1 cellular context compared by ENCODE assay signal in the genomic region with DNA sequence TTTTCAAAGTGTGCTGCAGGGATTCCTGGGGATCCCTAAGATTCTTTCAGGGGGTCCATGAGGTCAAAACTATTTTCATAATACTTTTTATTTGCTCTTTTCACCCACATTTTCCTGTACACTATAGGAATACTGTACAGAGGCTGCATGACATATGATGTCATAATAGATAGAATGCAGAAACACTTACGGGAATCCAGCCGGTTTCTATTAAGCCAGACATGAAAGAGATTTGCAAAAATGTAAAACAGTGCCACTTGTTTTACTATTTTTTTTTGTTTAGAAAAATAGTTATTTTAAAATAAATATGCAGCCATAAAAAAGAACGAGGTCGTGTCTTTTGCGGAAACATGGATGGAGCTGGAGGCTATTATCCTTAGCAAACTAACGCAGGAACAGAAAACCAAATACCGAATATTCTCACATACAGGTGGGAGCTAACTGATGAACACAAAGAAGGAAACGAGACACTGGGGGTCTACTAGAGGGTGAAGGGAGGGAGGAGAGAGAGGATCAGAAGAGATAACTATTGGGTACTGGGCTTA.
TF ChIP-seq lines count a peak whose summit lies in the region.

No MANE protein-coding gene starts in this region.

TF ChIP-seq in H1, 55 proteins besides CTCF, POLR2A, EP300 and RAD21:
- TF ChIP-seq TAF7 (optimal IDR thresholded peaks at IDR 0.05; ENCODE audit: borderline replicate concordance, low read depth, low read length) = no peak
